15 cellular contexts compared by ENCODE assay signal in genomic region chr9:127336086-127336485, GRCh38.
DNase-seq lines count a peak whose midpoint lies in the region; ATAC-seq and TF ChIP-seq lines count a peak whose summit lies in the region.
"Had no signal": no experiment of that assay in that cellular context is flagged by ENCODE, and none has a peak within 500 bp of the region (broad histone marks: within the 10 kb centered on the region; RNA-seq: fewer than 3 reads in every experiment).

No MANE protein-coding gene starts in this region.

- H3K27me3 Mint-ChIP-seq in osteocyte (ENCODE audit: unreplicated experiment), result no peaks in the 10 kb centered on the region
- H3K27me3 Mint-ChIP-seq: IgD-negative memory B cell had no signal

- DNase-seq in right atrium auricular region (ENCODE audit: low spot score), result no peak
- DNase-seq in left cardiac atrium, result no peak
- DNase-seq in esophagus muscularis mucosa (ENCODE audit: extremely low spot score), result no peak
- no peak for DNase-seq in osteocyte (ENCODE audit: extremely low spot score, unreplicated experiment)
- DNase-seq in uterus, result no peak
- DNase-seq in effector CD8-positive, alpha-beta T cell (lab: John Stamatoyannopoulos, UW), result no peak
- no peak for DNase-seq in cerebellar cortex (ENCODE audit: low spot score)
- DNase-seq: activated CD4-positive, alpha-beta T cell treated with anti-CD3 and anti-CD28 coated beads, Interleukin-2, amount 50 U/mL, for 4 hours; activated gamma-delta T cell; H9; NCI-H187; retina had no signal

- no peak overlapping the region for H3K4me3 Mint-ChIP-seq in osteocyte (ENCODE audit: unreplicated experiment)
- H3K4me3 Mint-ChIP-seq: H9, IgD-negative memory B cell had no signal

- no peak overlapping the region for H3K4me3 ChIP-seq in right atrium auricular region
- no peak overlapping the region for H3K4me3 ChIP-seq in esophagus muscularis mucosa
- no peak overlapping the region for H3K4me3 ChIP-seq in uterus
- H3K4me3 ChIP-seq: mucosa of descending colon had no signal

- TF ChIP-seq POLR2A in esophagus muscularis mucosa (IDR thresholded peaks at IDR 0.05; ENCODE audit: low read depth), result no peak
- no peak for TF ChIP-seq POLR2A in uterus (IDR thresholded peaks at IDR 0.05)

- peaks cover 2 to 53% of the 10 kb centered on the region in 2 donors for H3K4me1 ChIP-seq in right atrium auricular region
- H3K4me1 ChIP-seq in esophagus muscularis mucosa, result peaks cover 33 to 68% (median 50%) of the 10 kb centered on the region in 4 donors
- H3K4me1 ChIP-seq in uterus, result peaks cover 7 to 16% of the 10 kb centered on the region in 2 donors

- peaks cover 2% of the 10 kb centered on the region for H3K36me3 Mint-ChIP-seq in osteocyte (ENCODE audit: unreplicated experiment)

- no peak for ATAC-seq in left cardiac atrium
- no peak for ATAC-seq in HG03469 (IDR thresholded peaks at IDR 0.05; ENCODE audit: unreplicated experiment)

- intact Hi-C loops in left cardiac atrium (cut with DNase I) (no loop called here), esophagus muscularis mucosa (cut with DNase I) (no loop called here), uterus (cut with DNase I; ENCODE audit: low total_unique reads) (no loop called here)

- H3K9me3 ChIP-seq in right atrium auricular region, result no peaks in the 10 kb centered on the region
- no peaks in the 10 kb centered on the region for H3K9me3 ChIP-seq in esophagus muscularis mucosa
- H3K9me3 ChIP-seq in uterus, result no peaks in the 10 kb centered on the region
- H3K9me3 ChIP-seq: mucosa of descending colon had no signal

- TF ChIP-seq EP300 in esophagus muscularis mucosa (IDR thresholded peaks at IDR 0.05), result no peak

- WGBS in esophagus muscularis mucosa, result 97% methylated on average over 5 of the region's 5 CpGs

- H3K4me1 Mint-ChIP-seq in osteocyte (ENCODE audit: unreplicated experiment), result peaks cover 49% of the 10 kb centered on the region
- H3K4me1 Mint-ChIP-seq: H9, IgD-negative memory B cell had no signal

- TF ChIP-seq CTCF in right atrium auricular region (IDR thresholded peaks at IDR 0.05), result no peak
- TF ChIP-seq CTCF in esophagus muscularis mucosa (IDR thresholded peaks at IDR 0.05), result no peak
- TF ChIP-seq CTCF in osteocyte (IDR thresholded peaks at IDR 0.05), result no peak
- TF ChIP-seq CTCF in uterus (IDR thresholded peaks at IDR 0.05), result no peak

- H3K27ac ChIP-seq in right atrium auricular region (peak overlapping the region; percentile 65 to 76), esophagus muscularis mucosa (replicated peaks in 1 of 4) (peak overlapping the region; percentile 53 to 76 (median 72)), uterus (peak overlapping the region; percentile 81 to 97)

- H3K36me3 ChIP-seq in right atrium auricular region (no peaks in the 10 kb centered on the region), esophagus muscularis mucosa (peaks cover 0 to 26% (median 6%) of the 10 kb centered on the region in 4 donors), uterus (no peaks in the 10 kb centered on the region)

- no peaks in the 10 kb centered on the region for H3K27me3 ChIP-seq in right atrium auricular region
- H3K27me3 ChIP-seq in esophagus muscularis mucosa, result no peaks in the 10 kb centered on the region
- no peaks in the 10 kb centered on the region for H3K27me3 ChIP-seq in uterus

- peak overlapping the region; percentile 90 for H3K27ac Mint-ChIP-seq in osteocyte (ENCODE audit: unreplicated experiment)
- H3K27ac Mint-ChIP-seq: IgD-negative memory B cell had no signal

- H3K9me3 Mint-ChIP-seq in osteocyte (ENCODE audit: unreplicated experiment), result no peaks in the 10 kb centered on the region
- H3K9me3 Mint-ChIP-seq: H9, IgD-negative memory B cell had no signal
